1 cellular context compared by ENCODE assay signal in genomic region chr1:205748398-205749093, GRCh38.
TF ChIP-seq lines count a peak whose summit lies in the region.

No MANE protein-coding gene starts in this region.

TF ChIP-seq in K562, 482 proteins besides CTCF, POLR2A, EP300 and RAD21 (continued from another document):
- peak; percentile 99 for TF ChIP-seq PRDM10 (IDR thresholded peaks at IDR 0.05; ENCODE audit: partially characterized antibody)
- peak; percentile 64; the same call in 1 of the 2 replicates for TF ChIP-seq BHLHE40 (IDR thresholded peaks at IDR 0.05; ENCODE audit: low read length)
- peak in 1 of 2 experiments; percentile 89; a peak in 2 of 4 replicates for TF ChIP-seq NONO (IDR thresholded peaks at IDR 0.05; ENCODE audit: low read depth in 2 of 2, low read length in 1 of 2)
- no peak for TF ChIP-seq PYGO2 (tag; IDR thresholded peaks at IDR 0.05)
- no peak for TF ChIP-seq TAF15 (IDR thresholded peaks at IDR 0.05; ENCODE audit: low read depth, low read length)
- TF ChIP-seq ZNF780A (CRISPR knock-in tag; IDR thresholded peaks at IDR 0.05), result no peak
- peak; percentile 63 for TF ChIP-seq ASH1L (IDR thresholded peaks at IDR 0.05; ENCODE audit: borderline replicate concordance, low read depth, partially characterized antibody)
- TF ChIP-seq CHD2 (IDR thresholded peaks at IDR 0.05; ENCODE audit: low read depth, low read length), result no peak
- TF ChIP-seq MEF2D (tag; conservative IDR thresholded peaks at IDR 0.05; ENCODE audit: low read depth), result 0 out of 2 replicates have a peak, but pooled peaks have one; percentile 22
- no peak for TF ChIP-seq ZNF232 (CRISPR knock-in tag; IDR thresholded peaks at IDR 0.05)
- no peak for TF ChIP-seq CHCHD3 (CRISPR knock-in tag; IDR thresholded peaks at IDR 0.05)
- no peak for TF ChIP-seq ZBTB1 (CRISPR knock-in tag; IDR thresholded peaks at IDR 0.05; ENCODE audit: borderline replicate concordance, low read depth)
- no peak for TF ChIP-seq STAT5A (IDR thresholded peaks at IDR 0.05; ENCODE audit: borderline replicate concordance, low read length)
- no peak for TF ChIP-seq ZNF717 (CRISPR knock-in tag; IDR thresholded peaks at IDR 0.05)
- no peak for TF ChIP-seq ZNF75A (CRISPR knock-in tag; IDR thresholded peaks at IDR 0.05)
- 0 out of 2 replicates have a peak, but pooled peaks have one; percentile 16 for TF ChIP-seq TRIM25 (IDR thresholded peaks at IDR 0.05; ENCODE audit: borderline replicate concordance)
- TF ChIP-seq AFF4 (CRISPR knock-in tag; IDR thresholded peaks at IDR 0.05), result 0 out of 2 replicates have a peak, but pooled peaks have one; percentile 9
- TF ChIP-seq ZNF79 (CRISPR knock-in tag; IDR thresholded peaks at IDR 0.05; ENCODE audit: low read depth), result no peak
- TF ChIP-seq GTF2E2 (tag; IDR thresholded peaks at IDR 0.05), result 0 out of 2 replicates have a peak, but pooled peaks have one; percentile 50
- TF ChIP-seq HOMEZ (CRISPR knock-in tag; IDR thresholded peaks at IDR 0.05), result no peak
- peak; percentile 46; the same call in 1 of the 2 replicates for TF ChIP-seq GABPA (tag; conservative IDR thresholded peaks at IDR 0.05; ENCODE audit: low read depth)
- TF ChIP-seq ZNF707 (CRISPR knock-in tag; conservative IDR thresholded peaks at IDR 0.05), result no peak
- TF ChIP-seq SIX5 (IDR thresholded peaks at IDR 0.05; ENCODE audit: borderline replicate concordance in 1 of 2, insufficient read depth in 1 of 2, low read depth in 1 of 2, low read length in 2 of 2), result 0 out of 4 replicates have a peak, but pooled peaks of 1 of the 2 experiments have one; percentile 4
- TF ChIP-seq DIDO1 (tag; IDR thresholded peaks at IDR 0.05; ENCODE audit: low read depth), result no peak
- no peak for TF ChIP-seq EHMT2 (IDR thresholded peaks at IDR 0.05)
- peak; percentile 17 for TF ChIP-seq TAF1 (IDR thresholded peaks at IDR 0.05; ENCODE audit: control insufficient read depth, extremely low read depth, insufficient read depth, low read length, severe bottlenecking)
